ENCODE assay signal across 8 cellular contexts in genomic region chr2:30165050-30165520, GRCh38. TPM values are rescaled to one million over a fixed set of nuclear protein-coding genes. Genes with fewer than 3 reads are reported as not detected.
DNase-seq lines count a peak whose midpoint lies in the region; ATAC-seq, FAIRE-seq and TF ChIP-seq lines count a peak whose summit lies in the region.

No MANE protein-coding gene starts in this region.

- no peaks in the 10 kb centered on the region for H3K79me1 ChIP-seq in neuronal stem cell (ENCODE audit: low read depth, low read length)

- DNase-seq in H4 (ENCODE audit: low spot score) (peak; percentile 89), LHCN-M2 (ENCODE audit: low read depth) (peak; percentile 90), PC-3 (peak; percentile 89), fibroblast of peridontal ligament (ENCODE audit: extremely low read depth) (peak; percentile 92), neuronal stem cell (ENCODE audit: low spot score) (peak; percentile 70), ureter (ENCODE audit: low spot score) (peak; percentile 66)
- peak; percentile 41 to 60 for DNase-seq in activated T-cell treated with anti-CD3 and anti-CD28 coated beads, Interleukin-2, amount 50 U/mL, for 48 hours

- no peak overlapping the region for H2BK12ac ChIP-seq in neuronal stem cell (ENCODE audit: low read length)

- H3K14ac ChIP-seq in neuronal stem cell (ENCODE audit: low read length), result no peak overlapping the region

- H4K8ac ChIP-seq in neuronal stem cell (ENCODE audit: low read depth, low read length), result no peak overlapping the region

- H2AFZ ChIP-seq in PC-3 (ENCODE audit: low read length), result no peak overlapping the region
- no peak overlapping the region for H2AFZ ChIP-seq in neuronal stem cell (ENCODE audit: low read length)

- H3K4me3 ChIP-seq in PC-3 (ENCODE audit: low read length) (no peak overlapping the region), neuronal stem cell (ENCODE audit: low read length in 2 of 2) (no peak overlapping the region)

- no peak overlapping the region for H3K18ac ChIP-seq in neuronal stem cell (ENCODE audit: low read length)

- H3K27me3 ChIP-seq in PC-3 (ENCODE audit: low read length), result no peaks in the 10 kb centered on the region
- no peaks in the 10 kb centered on the region for H3K27me3 ChIP-seq in neuronal stem cell (ENCODE audit: control insufficient read depth in 3 of 3, insufficient read depth in 3 of 3, low read depth in 1 of 3, low read length in 3 of 3)

- H2BK120ac ChIP-seq in neuronal stem cell (ENCODE audit: low read depth, low read length), result no peak overlapping the region

- no peaks in the 10 kb centered on the region for H3K79me2 ChIP-seq in PC-3 (ENCODE audit: low read length)

- TF ChIP-seq CTCF in PC-3 (conservative IDR thresholded peaks at IDR 0.05; ENCODE audit: low read depth, low read length), result peak; percentile 96

- no TSS peak for BruUV-seq in PC-3 (replicated peaks; lab: Mats Ljungman, UMichigan)

- H3F3A ChIP-seq in PC-3 (ENCODE audit: low read length, unreplicated experiment), result no peaks in the 10 kb centered on the region

- WGBS in neuronal stem cell (ENCODE audit: extremely low coverage in 2 of 2, insufficient read length in 2 of 2, insufficient replicate concordance in 1 of 2), 2 donors, result no CpG with 5 or more reads among the region's 7 CpGs

- no peak overlapping the region for H3K9ac ChIP-seq in PC-3 (ENCODE audit: low read length)
- no peak overlapping the region for H3K9ac ChIP-seq in neuronal stem cell (ENCODE audit: low read depth, low read length, poor library complexity)

- H3K9me2 ChIP-seq in PC-3 (replicated peaks; ENCODE audit: low read length), result no peaks in the 10 kb centered on the region

- H2BK5ac ChIP-seq in neuronal stem cell (ENCODE audit: low read length), result no peak overlapping the region

- ATAC-seq in PC-3, result peak; percentile 97

- H3K9me3 ChIP-seq in PC-3 (ENCODE audit: low read length) (no peaks in the 10 kb centered on the region), neuronal stem cell (replicated peaks in 1 of 2; ENCODE audit: control insufficient read depth in 2 of 2, insufficient read depth in 1 of 2, low read depth in 1 of 2, low read length in 2 of 2) (no peaks in the 10 kb centered on the region)

- H2AK5ac ChIP-seq in neuronal stem cell (ENCODE audit: low read depth, low read length), result no peak overlapping the region

- no peaks in the 10 kb centered on the region for H4K20me1 ChIP-seq in PC-3 (ENCODE audit: low read length)

- H3K4me2 ChIP-seq in PC-3 (ENCODE audit: low read length) (no peak overlapping the region), neuronal stem cell (ENCODE audit: insufficient read depth, low read length, poor library complexity, severe bottlenecking) (no peak overlapping the region)

- intact Hi-C loops in PC-3 (cut with micrococcal nuclease), result loop anchor here (1.0 to 10.0 kb wide), 5 partner anchors 44 to 700 kb away; no protein-coding TSS in a partner anchor

- H3K4me1 ChIP-seq in PC-3 (ENCODE audit: insufficient read depth, low read length) (no peaks in the 10 kb centered on the region), neuronal stem cell (ENCODE audit: control insufficient read depth in 2 of 2, insufficient read depth in 1 of 2, low read depth in 1 of 2, low read length in 2 of 2) (no peaks in the 10 kb centered on the region)

- no peaks in the 10 kb centered on the region for H3K36me3 ChIP-seq in PC-3 (ENCODE audit: low read depth, low read length)
- H3K36me3 ChIP-seq in neuronal stem cell (replicated peaks in 1 of 2; ENCODE audit: control insufficient read depth in 2 of 2, insufficient read depth in 2 of 2, low read length in 2 of 2), result peaks cover 0 to 6% of the 10 kb centered on the region in 2 donors

- no peak overlapping the region for H3K23ac ChIP-seq in neuronal stem cell (ENCODE audit: low read depth, low read length, poor library complexity)

- CTCF ChIA-PET in PC-3 (lab: Charles Lee), result interaction anchor here (0.6 to 3.7 kb wide), 14 partner anchors 15 to 553 kb away, joined by 3 to 86 read pairs (median 4); partner anchors contain the start of gene YPEL5

- H3K27ac ChIP-seq in PC-3 (ENCODE audit: low read length) (no peak overlapping the region), neuronal stem cell (replicated peaks; ENCODE audit: low read length) (no peak overlapping the region)

- H4K91ac ChIP-seq in neuronal stem cell (ENCODE audit: low read depth, low read length, poor library complexity), result no peak overlapping the region

- H2BK15ac ChIP-seq in neuronal stem cell (ENCODE audit: low read length), result no peak overlapping the region

- peak; percentile 98 for FAIRE-seq in G401.6 (lab: Jason Lieb, UNC)

- H3K4ac ChIP-seq in neuronal stem cell (ENCODE audit: low read length), result no peak overlapping the region

- POLR2A ChIA-PET in PC-3 (lab: Charles Lee; ENCODE audit: unreplicated experiment), result interaction anchor here (0.6 to 0.7 kb wide), 2 partner anchors 100 to 140 kb away, joined by 3 to 4 read pairs; no protein-coding TSS in a partner anchor

RNA-seq across cellular contexts. Expression of gene YPEL5, which starts 18.3 kb away (rescaled TPM):
- total RNA-seq in H4 (2014; rRNA removed; shearing (Covaris generic)), result 35.8 and 46.7 TPM in 2 replicates
- total RNA-seq in LHCN-M2 (2014; rRNA removed) (39.6 and 41.9 TPM in 2 replicates), PC-3 (2014; rRNA removed) (29.9 TPM in 2 replicates), ureter (113 TPM)
- polyA plus RNA-seq in LHCN-M2 (2012), result 45.4 TPM
- 43.6 TPM for polyA plus RNA-seq in neuronal stem cell (2013, experiment 1 of 2)
- polyA plus RNA-seq in neuronal stem cell (2013, experiment 2 of 2), result 43.0 TPM
